In genomic region chr2:149192425-149192824, GRCh38 we compare ENCODE assay signal across 24 cellular contexts.
DNase-seq lines count a peak whose midpoint lies in the region; ATAC-seq, FAIRE-seq and TF ChIP-seq lines count a peak whose summit lies in the region.
"Had no signal": no experiment of that assay in that cellular context is flagged by ENCODE, and none has a peak within 500 bp of the region (broad histone marks: within the 10 kb centered on the region; RNA-seq: fewer than 3 reads in every experiment).

No MANE protein-coding gene starts in this region.

- H4K20me1 ChIP-seq in astrocyte (ENCODE audit: insufficient read depth, low read length) (no peaks in the 10 kb centered on the region), keratinocyte (ENCODE audit: control insufficient read depth, extremely low read depth, insufficient read depth, low read length) (no peaks in the 10 kb centered on the region)

- no peak overlapping the region for H2BK12ac ChIP-seq in neuronal stem cell (ENCODE audit: low read length)

- no peaks in the 10 kb centered on the region for H3K79me2 ChIP-seq in astrocyte (ENCODE audit: insufficient read depth, low read length)
- no peaks in the 10 kb centered on the region for H3K79me2 ChIP-seq in keratinocyte (ENCODE audit: control insufficient read depth, insufficient read depth, low read length)

- no peak overlapping the region for H3K4me3 ChIP-seq in astrocyte (ENCODE audit: insufficient read depth, low read depth, low read length)
- peak overlapping the region in 1 of 3 experiments; percentile 15 for H3K4me3 ChIP-seq in keratinocyte (ENCODE audit: control insufficient read depth in 2 of 3, extremely low read depth in 1 of 3, insufficient read depth in 2 of 3, low read depth in 1 of 3, low read length in 3 of 3)
- H3K4me3 ChIP-seq in neuronal stem cell (ENCODE audit: low read length in 2 of 2), result no peak overlapping the region
- H3K4me3 ChIP-seq: A549, Peyer's patch had no signal

- no peaks in the 10 kb centered on the region for H3K9me3 Mint-ChIP-seq in astrocyte (ENCODE audit: unreplicated experiment)
- H3K9me3 Mint-ChIP-seq: HFFc6 had no signal

- ATAC-seq in GM18505 (IDR thresholded peaks at IDR 0.05; ENCODE audit: unreplicated experiment) (no peak), HG02938 (IDR thresholded peaks at IDR 0.05; ENCODE audit: unreplicated experiment) (no peak)
- ATAC-seq: A549, Right ventricle myocardium inferior had no signal

- H3K4ac ChIP-seq in neuronal stem cell (ENCODE audit: low read length), result no peak overlapping the region

- H3K9me3 ChIP-seq in astrocyte (ENCODE audit: insufficient read depth, low read depth, low read length) (no peaks in the 10 kb centered on the region), keratinocyte (ENCODE audit: control insufficient read depth, low read depth, low read length) (no peaks in the 10 kb centered on the region), neuronal stem cell (replicated peaks in 1 of 2; ENCODE audit: control insufficient read depth in 2 of 2, insufficient read depth in 1 of 2, low read depth in 1 of 2, low read length in 2 of 2) (no peaks in the 10 kb centered on the region)
- H3K9me3 ChIP-seq: A549, Peyer's patch had no signal

- H3K4me3 Mint-ChIP-seq in astrocyte (ENCODE audit: unreplicated experiment), result no peak overlapping the region
- H3K4me3 Mint-ChIP-seq: HFFc6 had no signal

- no peak overlapping the region for H4K8ac ChIP-seq in neuronal stem cell (ENCODE audit: low read depth, low read length)

- H3K79me1 ChIP-seq in neuronal stem cell (ENCODE audit: low read depth, low read length), result no peaks in the 10 kb centered on the region

- no peak overlapping the region for H3K23ac ChIP-seq in neuronal stem cell (ENCODE audit: low read depth, low read length, poor library complexity)

- DNase-seq in AG08395 (ENCODE audit: low spot score) (peak; percentile 54), GM04503 (ENCODE audit: low read depth) (peak; percentile 53), astrocyte (ENCODE audit: low read depth) (peak; percentile 17), keratinocyte (ENCODE audit: low read depth, low spot score) (no peak), neuronal stem cell (ENCODE audit: low spot score) (no peak), posterior vena cava (ENCODE audit: low spot score) (no peak)
- DNase-seq: AML-193, DMS 273 treated with DMSO at 0.1 percent for 48 hours, DND-41, GF-D8, HFFc6, NCI-H146, NCI-H2029 treated with DMSO at 0.1 percent for 48 hours, NCI-H2171 treated with DMSO at 0.1 percent for 48 hours, Peyer's patch had no signal

- H2BK15ac ChIP-seq in neuronal stem cell (ENCODE audit: low read length), result no peak overlapping the region

- H3K27ac ChIP-seq in astrocyte (ENCODE audit: low read depth, low read length), result no peak overlapping the region
- no peak overlapping the region for H3K27ac ChIP-seq in keratinocyte (ENCODE audit: control insufficient read depth, insufficient read depth, low read length)
- no peak overlapping the region for H3K27ac ChIP-seq in neuronal stem cell (replicated peaks; ENCODE audit: low read length)
- H3K27ac ChIP-seq: A549, C4-2B, HL-60, KMS-11, Peyer's patch had no signal

- H3K36me3 Mint-ChIP-seq in astrocyte (ENCODE audit: low read depth, unreplicated experiment), result no peaks in the 10 kb centered on the region

- no peaks in the 10 kb centered on the region for H3K36me3 ChIP-seq in astrocyte (ENCODE audit: insufficient read depth, low read length)
- no peaks in the 10 kb centered on the region for H3K36me3 ChIP-seq in keratinocyte (ENCODE audit: control insufficient read depth in 2 of 2, extremely low read depth in 1 of 2, insufficient read depth in 2 of 2, low read length in 2 of 2)
- no peaks in the 10 kb centered on the region for H3K36me3 ChIP-seq in neuronal stem cell (replicated peaks in 1 of 2; ENCODE audit: control insufficient read depth in 2 of 2, insufficient read depth in 2 of 2, low read length in 2 of 2)
- H3K36me3 ChIP-seq: Peyer's patch had no signal

- H3K27me3 ChIP-seq in astrocyte (ENCODE audit: insufficient read depth, low read length), result no peaks in the 10 kb centered on the region
- H3K27me3 ChIP-seq in keratinocyte (ENCODE audit: control insufficient read depth, extremely low read depth, insufficient read depth, low read length), result no peaks in the 10 kb centered on the region
- H3K27me3 ChIP-seq in neuronal stem cell (ENCODE audit: control insufficient read depth in 3 of 3, insufficient read depth in 3 of 3, low read depth in 1 of 3, low read length in 3 of 3), result peaks cover 0 to 10% (median 0%) of the 10 kb centered on the region in 3 experiments
- H3K27me3 ChIP-seq: Peyer's patch had no signal

- no peak overlapping the region for H4K91ac ChIP-seq in neuronal stem cell (ENCODE audit: low read depth, low read length, poor library complexity)

- H3K27me3 Mint-ChIP-seq in astrocyte (ENCODE audit: low read depth, unreplicated experiment), result peaks cover 2% of the 10 kb centered on the region

- dilution Hi-C loops in keratinocyte (cut with MboI; ENCODE audit: extremely low pct_ligation_motif_present, low sequenced_read_pairs), result no loop called here

- H2BK5ac ChIP-seq in neuronal stem cell (ENCODE audit: low read length), result no peak overlapping the region

- no CpG with 5 or more reads among the region's 1 CpG for WGBS in neuronal stem cell (ENCODE audit: extremely low coverage in 2 of 2, insufficient read length in 2 of 2, insufficient replicate concordance in 1 of 2), 2 donors

- no peak overlapping the region for H2BK120ac ChIP-seq in neuronal stem cell (ENCODE audit: low read depth, low read length)

- no peak overlapping the region for H2AFZ ChIP-seq in astrocyte (ENCODE audit: low read depth, low read length)
- H2AFZ ChIP-seq in keratinocyte (ENCODE audit: control insufficient read depth, low read length), result no peak overlapping the region
- H2AFZ ChIP-seq in neuronal stem cell (ENCODE audit: low read length), result no peak overlapping the region

- H3K4me2 ChIP-seq in astrocyte (ENCODE audit: low read length) (no peak overlapping the region), keratinocyte (ENCODE audit: control insufficient read depth, extremely low read depth, insufficient read depth, low read depth, low read length) (peak overlapping the region; percentile 7), neuronal stem cell (ENCODE audit: insufficient read depth, low read length, poor library complexity, severe bottlenecking) (no peak overlapping the region)
- H3K4me2 ChIP-seq: A549, KMS-11 had no signal

- no peaks in the 10 kb centered on the region for H3K4me1 ChIP-seq in astrocyte (ENCODE audit: insufficient read depth, low read length)
- peaks cover 26% of the 10 kb centered on the region for H3K4me1 ChIP-seq in keratinocyte (ENCODE audit: control insufficient read depth, extremely low read depth, insufficient read depth, low read length)
- no peaks in the 10 kb centered on the region for H3K4me1 ChIP-seq in neuronal stem cell (ENCODE audit: control insufficient read depth in 2 of 2, insufficient read depth in 1 of 2, low read depth in 1 of 2, low read length in 2 of 2)
- H3K4me1 ChIP-seq: A549, Peyer's patch had no signal

- no peak overlapping the region for H3K14ac ChIP-seq in neuronal stem cell (ENCODE audit: low read length)

- TF ChIP-seq POLR2A in GM18505 (IDR thresholded peaks at IDR 0.05; ENCODE audit: borderline replicate concordance, extremely low read depth, insufficient read depth, insufficient read length), result no peak

- H2AK5ac ChIP-seq in neuronal stem cell (ENCODE audit: low read depth, low read length), result no peak overlapping the region

- H3K4me1 Mint-ChIP-seq in astrocyte (ENCODE audit: low read depth, unreplicated experiment), result no peaks in the 10 kb centered on the region

- no peak for TF ChIP-seq CTCF in astrocyte (IDR thresholded peaks at IDR 0.05; ENCODE audit: insufficient read depth, low read depth, low read length)
- TF ChIP-seq CTCF in keratinocyte (optimal IDR thresholded peaks at IDR 0.05 in 1 of 3, IDR thresholded peaks at IDR 0.05 in 1 of 3, conservative IDR thresholded peaks at IDR 0.05 in 1 of 3; ENCODE audit: extremely low read depth in 1 of 3, insufficient read depth in 2 of 3, low read length in 3 of 3), result no peak

- intact Hi-C loops in posterior vena cava (cut with DNase I), result no loop called here

- H3K9ac ChIP-seq in astrocyte (ENCODE audit: low read length), result no peak overlapping the region
- no peak overlapping the region for H3K9ac ChIP-seq in keratinocyte (ENCODE audit: control insufficient read depth, extremely low read depth, insufficient read depth, low read length)
- no peak overlapping the region for H3K9ac ChIP-seq in neuronal stem cell (ENCODE audit: low read depth, low read length, poor library complexity)
- H3K9ac ChIP-seq: KMS-11 had no signal

- no peak overlapping the region for H3K27ac Mint-ChIP-seq in astrocyte (ENCODE audit: unreplicated experiment)
- H3K27ac Mint-ChIP-seq: HFFc6 had no signal

- no peaks in the 10 kb centered on the region for H3K9me1 ChIP-seq in keratinocyte (ENCODE audit: control insufficient read depth, extremely low read depth, insufficient read depth, low read length)

- FAIRE-seq in astrocyte (lab: Jason Lieb, UNC) (no peak), keratinocyte (lab: Jason Lieb, UNC) (peak; percentile 81)
- FAIRE-seq: A549, GM12892, H54 had no signal

- no peak overlapping the region for H3K18ac ChIP-seq in neuronal stem cell (ENCODE audit: low read length)

Comparison
In these comparisons a context has a peak if more than half of its experiments do, and no peak if none do; other contexts are left out.
1. DNase-seq: peak in AG08395 (single experiment), GM04503 (single experiment) and astrocyte (single experiment); none in keratinocyte (single experiment), neuronal stem cell (single experiment) and posterior vena cava (single experiment).